ENCODE assay signal across 8 cellular contexts in the genomic region with DNA sequence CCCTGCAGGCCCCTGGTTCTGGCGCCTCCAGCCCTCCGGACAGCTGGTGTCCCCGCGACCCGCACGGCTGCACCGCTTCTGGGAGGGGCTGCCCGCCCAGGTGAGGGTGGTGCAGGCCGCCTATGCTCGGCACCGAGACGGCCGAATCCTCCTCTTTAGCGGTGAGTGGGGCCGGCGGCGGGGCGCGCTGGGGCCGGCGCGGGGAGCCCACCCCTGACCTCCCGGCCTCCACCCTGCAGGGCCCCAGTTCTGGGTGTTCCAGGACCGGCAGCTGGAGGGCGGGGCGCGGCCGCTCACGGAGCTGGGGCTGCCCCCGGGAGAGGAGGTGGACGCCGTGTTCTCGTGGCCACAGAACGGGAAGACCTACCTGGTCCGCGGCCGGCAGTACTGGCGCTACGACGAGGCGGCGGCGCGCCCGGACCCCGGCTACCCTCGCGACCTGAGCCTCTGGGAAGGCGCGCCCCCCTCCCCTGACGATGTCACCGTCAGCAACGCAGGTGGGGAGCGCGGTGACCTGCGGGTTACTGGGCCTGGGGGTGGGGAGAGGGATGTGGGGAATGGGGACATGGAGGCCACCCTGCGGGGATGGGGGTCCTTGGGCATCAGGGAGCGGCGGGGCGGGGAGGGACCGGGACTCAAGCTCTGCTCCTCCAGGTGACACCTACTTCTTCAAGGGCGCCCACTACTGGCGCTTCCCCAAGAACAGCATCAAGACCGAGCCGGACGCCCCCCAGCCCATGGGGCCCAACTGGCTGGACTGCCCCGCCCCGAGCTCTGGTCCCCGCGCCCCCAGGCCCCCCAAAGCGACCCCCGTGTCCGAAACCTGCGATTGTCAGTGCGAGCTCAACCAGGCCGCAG. TPM values are rescaled to one million over a fixed set of nuclear protein-coding genes. Genes with fewer than 3 reads are reported as not detected.
DNase-seq lines count a peak whose midpoint lies in the region; ATAC-seq and TF ChIP-seq lines count a peak whose summit lies in the region.

No MANE protein-coding gene starts in this region.

- no peak for TF ChIP-seq POLR2A in suprapubic skin (IDR thresholded peaks at IDR 0.05)

- intact Hi-C loops in activated B cell treated with CpG ODN at 0.5 μM for 24 hours (cut with micrococcal nuclease), result loop anchor here (1.0 to 2.0 kb wide), 10 partner anchors 12 to 442 kb away; a partner anchor contains a TSS

- H3K9me3 ChIP-seq in endodermal cell (ENCODE audit: control insufficient read depth, low read length), result no peaks in the 10 kb centered on the region
- no peaks in the 10 kb centered on the region for H3K9me3 ChIP-seq in suprapubic skin

- H3K4me1 ChIP-seq in endodermal cell (ENCODE audit: control insufficient read depth, insufficient read depth, low read length), result no peaks in the 10 kb centered on the region
- H3K4me1 ChIP-seq in suprapubic skin, result peaks cover 20% of the 10 kb centered on the region

- DNase-seq in NOMO-1 treated with DMSO at 0.1 percent for 48 hours (lab: John Stamatoyannopoulos, UW; ENCODE audit: unreplicated experiment) (peak; percentile 44), NOMO-1 treated with dmso at 0.1 percent for 144 hours (lab: John Stamatoyannopoulos, UW; ENCODE audit: unreplicated experiment) (no peak), activated B cell treated with CpG ODN at 0.5 μM for 24 hours (no peak), endodermal cell (peak; percentile 90), mesothelial cell of epicardium (ENCODE audit: low spot score in 2 of 2, unreplicated experiment in 2 of 2) (peak in 1 of 2 experiments; percentile 52), suprapubic skin (ENCODE audit: low spot score in 2 of 2) (no peak), H4 (ENCODE audit: low spot score) (no peak)

- H3K4me1 Mint-ChIP-seq in activated B cell treated with CpG ODN at 0.5 μM for 24 hours, result peaks cover 23% of the 10 kb centered on the region
- peaks cover 7% of the 10 kb centered on the region for H3K4me1 Mint-ChIP-seq in endodermal cell
- H3K4me1 Mint-ChIP-seq in mesothelial cell of epicardium, result peaks cover 8% of the 10 kb centered on the region

- H3K36me3 Mint-ChIP-seq in activated B cell treated with CpG ODN at 0.5 μM for 24 hours (ENCODE audit: low read depth), result peaks cover 1% of the 10 kb centered on the region
- peaks cover 14% of the 10 kb centered on the region for H3K36me3 Mint-ChIP-seq in endodermal cell (ENCODE audit: low read depth)
- H3K36me3 Mint-ChIP-seq in mesothelial cell of epicardium, result peaks cover 6% of the 10 kb centered on the region

- H3K9ac ChIP-seq in endodermal cell (ENCODE audit: extremely low read depth, low read length, poor library complexity, severe bottlenecking), result peak overlapping the region; percentile 25

- H3K27ac ChIP-seq in endodermal cell (ENCODE audit: low read depth, low read length) (no peak overlapping the region), suprapubic skin (peak overlapping the region; percentile 49)

- ATAC-seq in HG03520 (IDR thresholded peaks at IDR 0.05; ENCODE audit: unreplicated experiment), result peak; percentile 24
- peak; percentile 48 for ATAC-seq in activated B cell treated with CpG ODN at 0.5 μM for 24 hours (ENCODE audit: low read depth)

- POLR2A ChIA-PET in activated B cell treated with CpG ODN at 0.5 μM for 24 hours (lab: Charles Lee), result interaction anchor here (0.6 to 2.9 kb wide), 20 partner anchors 11 to 225 kb away, joined by 3 to 31 read pairs (median 5); a partner anchor contains a TSS

- CTCF ChIA-PET in activated B cell treated with CpG ODN at 0.5 μM for 24 hours (lab: Charles Lee), result interaction anchor here (0.6 to 3.0 kb wide), 13 partner anchors 10 to 110 kb away, joined by 3 to 61 read pairs (median 5); no protein-coding TSS in a partner anchor

- H3K27ac Mint-ChIP-seq in activated B cell treated with CpG ODN at 0.5 μM for 24 hours, result no peak overlapping the region
- no peak overlapping the region for H3K27ac Mint-ChIP-seq in endodermal cell
- no peak overlapping the region for H3K27ac Mint-ChIP-seq in mesothelial cell of epicardium

- H3K4me3 ChIP-seq in endodermal cell (ENCODE audit: low read length) (peak overlapping the region; percentile 77), suprapubic skin (peak overlapping the region; percentile 89)

- no peak for TF ChIP-seq EP300 in suprapubic skin (IDR thresholded peaks at IDR 0.05)

- H3K27me3 Mint-ChIP-seq in activated B cell treated with CpG ODN at 0.5 μM for 24 hours, result no peaks in the 10 kb centered on the region
- peaks cover 30% of the 10 kb centered on the region for H3K27me3 Mint-ChIP-seq in endodermal cell (ENCODE audit: insufficient read depth)
- no peaks in the 10 kb centered on the region for H3K27me3 Mint-ChIP-seq in mesothelial cell of epicardium (ENCODE audit: low read depth)

- H3K27me3 ChIP-seq in endodermal cell (ENCODE audit: control insufficient read depth, insufficient read depth, low read length, poor library complexity, severe bottlenecking), result peaks cover 4% of the 10 kb centered on the region
- H3K27me3 ChIP-seq in suprapubic skin, result no peaks in the 10 kb centered on the region

- no peaks in the 10 kb centered on the region for H3K36me3 ChIP-seq in endodermal cell (ENCODE audit: control insufficient read depth, insufficient read depth, low read length)
- H3K36me3 ChIP-seq in suprapubic skin, result no peaks in the 10 kb centered on the region

- H3K9me3 Mint-ChIP-seq in activated B cell treated with CpG ODN at 0.5 μM for 24 hours (no peaks in the 10 kb centered on the region), endodermal cell (no peaks in the 10 kb centered on the region), mesothelial cell of epicardium (no peaks in the 10 kb centered on the region)

- WGBS in endodermal cell (ENCODE audit: insufficient coverage in 1 of 2, insufficient read length in 1 of 2), 2 experiments, result 17 to 49% methylated on average over 29 to 76 of the region's 76 CpGs
- WGBS in suprapubic skin, result 0% methylated on average over 1 of the region's 76 CpGs

- TF ChIP-seq CTCF in activated B cell treated with CpG ODN at 0.5 μM for 24 hours (IDR thresholded peaks at IDR 0.05), result no peak
- peak; percentile 47 for TF ChIP-seq CTCF in endodermal cell (conservative IDR thresholded peaks at IDR 0.05)
- no peak for TF ChIP-seq CTCF in mesothelial cell of epicardium (IDR thresholded peaks at IDR 0.05; ENCODE audit: unreplicated experiment)
- TF ChIP-seq CTCF in suprapubic skin (IDR thresholded peaks at IDR 0.05), result no peak

- H3K4me3 Mint-ChIP-seq in activated B cell treated with CpG ODN at 0.5 μM for 24 hours, result peak overlapping the region; percentile 83
- H3K4me3 Mint-ChIP-seq in endodermal cell, result peak overlapping the region; percentile 72
- peak overlapping the region; percentile 79 for H3K4me3 Mint-ChIP-seq in mesothelial cell of epicardium

RNA-seq across cellular contexts. Expression of a gene that starts 7.0 kb away (rescaled TPM):
- total RNA-seq in activated B cell treated with CpG ODN at 0.5 μM for 24 hours (3.0 and 3.4 TPM in 2 replicates), endodermal cell (1 to 10 TPM; 2.0 to 4.0 TPM), mesothelial cell of epicardium (4.9 to 6.0 TPM (median 5.5 TPM) in 3 replicates), suprapubic skin (10 to 100 TPM in 1 of 4 donors, 1 to 10 TPM in 3; 2.6 to 11.9 (median 6.1) TPM)
- polyA plus RNA-seq in endodermal cell (2013, experiment 1 of 2), result 1.6 TPM
- 1.7 TPM for polyA plus RNA-seq in endodermal cell (2013, experiment 2 of 2)
- total RNA-seq in H4 (2014; rRNA removed; shearing (Covaris generic)), result 15.8 and 24.1 TPM in 2 replicates

RNA-seq across cellular contexts. Expression of a gene that starts 12.0 kb away (rescaled TPM):
- total RNA-seq in activated B cell treated with CpG ODN at 0.5 μM for 24 hours (0.13 and 0.34 TPM in 2 replicates), endodermal cell (1 to 10 TPM; 4.5 to 6.1 TPM), mesothelial cell of epicardium (0.09 to 0.16 TPM (median 0.11 TPM) in 3 replicates), suprapubic skin (under 1 TPM in 3 of 4 donors, not detected in 1; 0.51 to 0.87 (median 0.83) TPM)
- polyA plus RNA-seq in endodermal cell (2013, experiment 1 of 2), result 1.5 TPM
- 0.75 TPM for polyA plus RNA-seq in endodermal cell (2013, experiment 2 of 2)
- 0.87 and 0.94 TPM in 2 replicates for total RNA-seq in H4 (2014; rRNA removed; shearing (Covaris generic))

RNA-seq across cellular contexts. Expression of a gene that starts 21.7 kb away (rescaled TPM):
- not detected in 2 replicates for total RNA-seq in activated B cell treated with CpG ODN at 0.5 μM for 24 hours
- total RNA-seq in endodermal cell, result 1 to 10 TPM; 4.7 to 8.2 TPM
- polyA plus RNA-seq in endodermal cell (2013, experiment 1 of 2), result 0.64 TPM
- polyA plus RNA-seq in endodermal cell (2013, experiment 2 of 2), result 0.17 TPM
- total RNA-seq in mesothelial cell of epicardium, result 4.5 to 5.8 TPM (median 5.1 TPM) in 3 replicates
- 10 to 100 TPM; 58.4 to 77.6 (median 69.3) TPM for total RNA-seq in suprapubic skin
- total RNA-seq in H4 (2014; rRNA removed; shearing (Covaris generic)), result 0.25 TPM in 1 of 2 replicates, not detected in the other

RNA-seq across cellular contexts. Expression of a gene that starts 34.6 kb away (rescaled TPM):
- 45.8 and 47.1 TPM in 2 replicates for total RNA-seq in activated B cell treated with CpG ODN at 0.5 μM for 24 hours
- 10 to 100 TPM; 45.8 to 52.4 TPM for total RNA-seq in endodermal cell
- 34.6 TPM for polyA plus RNA-seq in endodermal cell (2013, experiment 1 of 2)
- 34.8 TPM for polyA plus RNA-seq in endodermal cell (2013, experiment 2 of 2)
- total RNA-seq in mesothelial cell of epicardium, result 59.8 to 62.4 TPM (median 60.2 TPM) in 3 replicates
- total RNA-seq in suprapubic skin, result 10 to 100 TPM; 15.8 to 27.0 (median 24.9) TPM
- total RNA-seq in H4 (2014; rRNA removed; shearing (Covaris generic)), result 43.5 and 48.2 TPM in 2 replicates

RNA-seq across cellular contexts. Expression of a gene that starts 34.7 kb away (rescaled TPM):
- 17.7 and 20.4 TPM in 2 replicates for total RNA-seq in activated B cell treated with CpG ODN at 0.5 μM for 24 hours
- 10 to 100 TPM; 49.8 to 59.1 TPM for total RNA-seq in endodermal cell
- 68.3 TPM for polyA plus RNA-seq in endodermal cell (2013, experiment 1 of 2)
- polyA plus RNA-seq in endodermal cell (2013, experiment 2 of 2), result 61.5 TPM
- 64.0 to 68.5 TPM (median 65.7 TPM) in 3 replicates for total RNA-seq in mesothelial cell of epicardium
- total RNA-seq in suprapubic skin, result 10 to 100 TPM; 32.6 to 65.4 (median 51.5) TPM
- total RNA-seq in H4 (2014; rRNA removed; shearing (Covaris generic)), result 64.6 and 93.1 TPM in 2 replicates

Comparison
In these comparisons a context has a peak if more than half of its experiments do, and no peak if none do; other contexts are left out.
1. DNase-seq: peak in NOMO-1 treated with DMSO at 0.1 percent for 48 hours (single experiment) and endodermal cell (single experiment); none in NOMO-1 treated with dmso at 0.1 percent for 144 hours (single experiment), activated B cell treated with CpG ODN at 0.5 μM for 24 hours (single experiment), suprapubic skin (0 of 2) and H4 (single experiment).
2. Peak in every context shown above with its lines, with median percentiles within 50 percentile points of each other: H3K4me3 Mint-ChIP-seq.